Comparison of ENCODE assay signal across 1 cellular context in the genomic region with DNA sequence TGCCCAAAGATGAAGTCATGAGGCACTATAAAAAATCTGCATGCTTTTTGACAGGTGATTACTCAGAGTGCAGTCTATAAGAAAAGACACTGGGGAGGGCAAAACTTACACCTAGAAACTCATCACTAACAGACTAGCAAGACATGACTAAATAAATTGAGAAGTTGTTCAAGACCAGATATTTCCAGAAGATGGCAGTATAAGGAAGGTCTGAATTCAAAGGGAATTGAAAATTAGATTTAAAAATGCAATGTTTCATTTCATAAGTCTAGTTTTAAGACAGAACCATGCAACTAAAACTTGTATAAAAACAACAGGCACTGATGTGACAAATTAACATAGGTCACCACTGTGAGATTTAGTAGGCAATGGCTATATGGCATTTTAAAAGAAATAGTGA.
TF ChIP-seq lines count a peak whose summit lies in the region.

No MANE protein-coding gene starts in this region.

TF ChIP-seq in GM23338, 12 proteins besides CTCF, POLR2A, EP300 and RAD21 (continued from another document):
- TF ChIP-seq, protein P1, sequence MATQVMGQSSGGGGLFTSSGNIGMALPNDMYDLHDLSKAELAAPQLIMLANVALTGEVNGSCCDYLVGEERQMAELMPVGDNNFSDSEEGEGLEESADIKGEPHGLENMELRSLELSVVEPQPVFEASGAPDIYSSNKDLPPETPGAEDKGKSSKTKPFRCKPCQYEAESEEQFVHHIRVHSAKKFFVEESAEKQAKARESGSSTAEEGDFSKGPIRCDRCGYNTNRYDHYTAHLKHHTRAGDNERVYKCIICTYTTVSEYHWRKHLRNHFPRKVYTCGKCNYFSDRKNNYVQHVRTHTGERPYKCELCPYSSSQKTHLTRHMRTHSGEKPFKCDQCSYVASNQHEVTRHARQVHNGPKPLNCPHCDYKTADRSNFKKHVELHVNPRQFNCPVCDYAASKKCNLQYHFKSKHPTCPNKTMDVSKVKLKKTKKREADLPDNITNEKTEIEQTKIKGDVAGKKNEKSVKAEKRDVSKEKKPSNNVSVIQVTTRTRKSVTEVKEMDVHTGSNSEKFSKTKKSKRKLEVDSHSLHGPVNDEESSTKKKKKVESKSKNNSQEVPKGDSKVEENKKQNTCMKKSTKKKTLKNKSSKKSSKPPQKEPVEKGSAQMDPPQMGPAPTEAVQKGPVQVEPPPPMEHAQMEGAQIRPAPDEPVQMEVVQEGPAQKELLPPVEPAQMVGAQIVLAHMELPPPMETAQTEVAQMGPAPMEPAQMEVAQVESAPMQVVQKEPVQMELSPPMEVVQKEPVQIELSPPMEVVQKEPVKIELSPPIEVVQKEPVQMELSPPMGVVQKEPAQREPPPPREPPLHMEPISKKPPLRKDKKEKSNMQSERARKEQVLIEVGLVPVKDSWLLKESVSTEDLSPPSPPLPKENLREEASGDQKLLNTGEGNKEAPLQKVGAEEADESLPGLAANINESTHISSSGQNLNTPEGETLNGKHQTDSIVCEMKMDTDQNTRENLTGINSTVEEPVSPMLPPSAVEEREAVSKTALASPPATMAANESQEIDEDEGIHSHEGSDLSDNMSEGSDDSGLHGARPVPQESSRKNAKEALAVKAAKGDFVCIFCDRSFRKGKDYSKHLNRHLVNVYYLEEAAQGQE (IDR thresholded peaks at IDR 0.05; ENCODE audit: unreplicated experiment): no peak
- TF ChIP-seq ZNF331 (CRISPR knock-in tag; IDR thresholded peaks at IDR 0.05; ENCODE audit: low read depth): no peak
- TF ChIP-seq EZH2 (IDR thresholded peaks at IDR 0.05; ENCODE audit: low read depth, unreplicated experiment): no peak
- no peak for TF ChIP-seq POLR2AphosphoS5 (IDR thresholded peaks at IDR 0.05; ENCODE audit: low read depth)
- no peak for TF ChIP-seq ZNF114 (CRISPR knock-in tag; IDR thresholded peaks at IDR 0.05)
- no peak for TF ChIP-seq NANOG (IDR thresholded peaks at IDR 0.05; ENCODE audit: borderline replicate concordance)
- TF ChIP-seq STAT1 (IDR thresholded peaks at IDR 0.05; ENCODE audit: unreplicated experiment): no peak
- TF ChIP-seq EZH2phosphoT487 (IDR thresholded peaks at IDR 0.05; ENCODE audit: unreplicated experiment): no peak
- no peak for TF ChIP-seq JUNB (IDR thresholded peaks at IDR 0.05; ENCODE audit: unreplicated experiment)
TF ChIP-seq in GM23338: peak in this region for 0.
